8 cellular contexts compared by ENCODE assay signal in the genomic region with DNA sequence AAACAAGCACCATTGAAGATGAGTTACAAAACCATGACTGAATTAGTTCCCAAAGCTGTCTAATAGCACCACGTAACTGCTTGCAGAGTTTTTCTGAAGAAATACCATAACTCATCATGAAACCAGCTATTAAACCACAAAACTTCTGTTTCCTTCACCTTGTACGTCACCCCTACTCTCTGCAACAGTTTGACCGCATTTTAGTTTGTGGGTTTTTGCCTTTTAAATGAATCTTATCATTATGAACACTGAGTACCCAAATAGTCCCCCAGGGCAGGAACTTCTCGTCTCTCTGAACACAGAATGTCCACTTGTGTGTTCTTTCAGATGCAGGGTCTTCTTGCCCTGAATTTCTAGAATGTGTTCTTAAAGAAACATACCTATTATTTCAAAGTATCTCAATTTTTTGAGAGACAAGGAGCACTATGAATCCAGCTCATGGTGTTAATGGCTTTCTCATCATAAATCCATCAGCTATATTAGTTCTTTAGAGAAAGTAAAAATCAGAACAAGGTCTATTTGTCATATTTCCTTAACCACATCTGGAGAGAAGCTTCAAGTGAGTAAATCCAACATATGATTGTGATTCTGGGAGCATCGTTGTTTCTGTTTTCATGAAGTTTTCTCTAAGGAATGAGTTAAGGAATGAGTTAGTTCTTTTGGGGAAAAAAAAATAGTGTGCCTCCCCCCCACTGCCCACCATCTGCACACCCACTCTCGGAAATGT.
A peak's percentile ranks its signal among the peaks of the same experiment; 100 is the strongest.
DNase-seq lines count a peak whose midpoint lies in the region; ATAC-seq and TF ChIP-seq lines count a peak whose summit lies in the region.

No MANE protein-coding gene starts in this region.

- H4K20me1 ChIP-seq in IMR-90 (ENCODE audit: insufficient read depth, low read length) = no peaks in the 10 kb centered on the region

- no peak for TF ChIP-seq EP300 in ovary (IDR thresholded peaks at IDR 0.05)

- peaks cover 69% of the 10 kb centered on the region for H3K4me1 Mint-ChIP-seq in stimulated activated memory B cell treated with anti-CD40 and anti-IgM and Interleukin-4, amounts not matched to agents 10 μg/mL and 1 μg/mL and 100 μg/mL, for 72 hours

- H4K8ac ChIP-seq in IMR-90 (ENCODE audit: low read depth in 2 of 2, low read length in 2 of 2) = peak overlapping the region in 1 of 2 experiments; percentile 2; a peak in 1 of 4 replicates

- no peak overlapping the region for H4K91ac ChIP-seq in IMR-90 (ENCODE audit: insufficient read depth, low read depth, low read length)

- no peak overlapping the region for H3K14ac ChIP-seq in IMR-90 (replicated peaks; ENCODE audit: low read depth, low read length)

- POLR2A ChIA-PET in GM10248 (lab: Yijun Ruan, JAX) = interaction anchor here (0.9 kb wide), 1 partner anchor 41 kb away, joined by 3 read pairs; no protein-coding TSS in a partner anchor
- POLR2A ChIA-PET in IMR-90 (lab: Charles Lee; ENCODE audit: unreplicated experiment) = no interaction called here
- POLR2A ChIA-PET in HEK293T (lab: Yijun Ruan, JAX) = no interaction called here

- H4K5ac ChIP-seq in IMR-90 (ENCODE audit: low read depth, low read length) = no peak overlapping the region

- DNase-seq in GM10248 (ENCODE audit: extremely low spot score) (peak; percentile 82), IMR-90 (peak; percentile 81), astrocyte of the cerebellum (ENCODE audit: low read depth) (peak; percentile 66), DMS 273 treated with DMSO at 0.1 percent for 48 hours (lab: John Stamatoyannopoulos, UW) (no peak), HEK293T (ENCODE audit: extremely low spot score) (no peak), ovary (no peak)

- no peaks in the 10 kb centered on the region for H3K79me1 ChIP-seq in IMR-90 (ENCODE audit: low read depth in 1 of 2, low read length in 2 of 2)

- peak overlapping the region; percentile 19; the same call in 1 of the 2 replicates for H2BK120ac ChIP-seq in IMR-90 (ENCODE audit: low read depth, low read length)

- no peaks in the 10 kb centered on the region for H3K9me1 ChIP-seq in IMR-90 (ENCODE audit: insufficient read depth, low read length)

- H3K4me3 Mint-ChIP-seq in stimulated activated memory B cell treated with anti-CD40 and anti-IgM and Interleukin-4, amounts not matched to agents 10 μg/mL and 1 μg/mL and 100 μg/mL, for 72 hours = peak overlapping the region; percentile 50

- H2AFZ ChIP-seq in IMR-90 (replicated peaks; ENCODE audit: low read length, poor library complexity) = no peak overlapping the region

- ATAC-seq in GM21447 (IDR thresholded peaks at IDR 0.05; ENCODE audit: unreplicated experiment) = peak; percentile 63
- no peak for ATAC-seq in IMR-90 (ENCODE audit: low read depth)
- peak; percentile 86 for ATAC-seq in stimulated activated memory B cell treated with anti-CD40 and anti-IgM and Interleukin-4, amounts not matched to agents 10 μg/mL and 1 μg/mL and 100 μg/mL, for 72 hours

- no peak for TF ChIP-seq CTCF in GM10248 (IDR thresholded peaks at IDR 0.05; ENCODE audit: control extremely low read depth, extremely low read depth, low read depth, missing control alignments)
- no peak for TF ChIP-seq CTCF in IMR-90 (conservative IDR thresholded peaks at IDR 0.05; ENCODE audit: low read depth, low read length)
- no peak for TF ChIP-seq CTCF in astrocyte of the cerebellum (IDR thresholded peaks at IDR 0.05; ENCODE audit: low read depth, low read length, missing control alignments)
- TF ChIP-seq CTCF in ovary (IDR thresholded peaks at IDR 0.05) = no peak

- H3K4me1 ChIP-seq in IMR-90 (ENCODE audit: control insufficient read depth, insufficient read depth, low read length) (peaks cover 2% of the 10 kb centered on the region; the same call in 1 of the 2 replicates), ovary (ENCODE audit: insufficient read depth) (no peaks in the 10 kb centered on the region)

- H3K27ac Mint-ChIP-seq in stimulated activated memory B cell treated with anti-CD40 and anti-IgM and Interleukin-4, amounts not matched to agents 10 μg/mL and 1 μg/mL and 100 μg/mL, for 72 hours = peak overlapping the region; percentile 96

- 0 out of 2 replicates have a peak overlapping the region, but pooled peaks have one; percentile 48 for H3K4ac ChIP-seq in IMR-90 (ENCODE audit: low read depth, low read length)

- CTCF ChIA-PET in GM10248 (lab: Yijun Ruan, JAX) (interaction anchor here (0.7 to 2.2 kb wide), 7 partner anchors 10 to 276 kb away, joined by 3 to 7 read pairs (median 4); no protein-coding TSS in a partner anchor), IMR-90 (lab: Yijun Ruan, JAX) (no interaction called here), HEK293T (lab: Yijun Ruan, JAX) (no interaction called here)

- no peak for TF ChIP-seq RAD21 in IMR-90 (IDR thresholded peaks at IDR 0.05; ENCODE audit: low read length)

- H3K9me3 ChIP-seq in IMR-90 (ENCODE audit: control insufficient read depth, insufficient read depth, low read length) (peaks cover 9% of the 10 kb centered on the region), ovary (no peaks in the 10 kb centered on the region)

- 67% methylated on average over 1 of the region's 6 CpGs; no CpG with 5 or more reads in 1 of the 2 experiments for WGBS in IMR-90 (ENCODE audit: extremely low coverage in 2 of 2, insufficient read length in 1 of 2), 2 experiments
- WGBS in ovary, 3 donors = 29 to 43% (median 40%) methylated on average over 6 of the region's 6 CpGs

- H3K18ac ChIP-seq in IMR-90 (ENCODE audit: low read depth, low read length) = no peak overlapping the region

- no peak overlapping the region for H3K4me3 ChIP-seq in IMR-90 (ENCODE audit: insufficient read depth, low read depth, low read length)
- no peak overlapping the region for H3K4me3 ChIP-seq in astrocyte of the cerebellum (ENCODE audit: low read depth, low read length)
- H3K4me3 ChIP-seq in ovary = no peak overlapping the region

- peak overlapping the region; percentile 43 for H2BK5ac ChIP-seq in IMR-90 (ENCODE audit: low read depth, low read length, poor library complexity, severe bottlenecking)

- in situ Hi-C loops in IMR-90 (cut with MboI; ENCODE audit: low sequenced_read_pairs) (no loop called here), astrocyte of the cerebellum (cut with HindIII; ENCODE audit: low sequenced_read_pairs) (no loop called here)

- H3K27me3 ChIP-seq in IMR-90 (ENCODE audit: control insufficient read depth, insufficient read depth, low read length) = no peaks in the 10 kb centered on the region
- H3K27me3 ChIP-seq in ovary = no peaks in the 10 kb centered on the region

- intact Hi-C loops in IMR-90 (cut with micrococcal nuclease) = no loop called here
- intact Hi-C loops in ovary (cut with DNase I) = no loop called here

- peaks cover 2% of the 10 kb centered on the region for H3K9me3 Mint-ChIP-seq in stimulated activated memory B cell treated with anti-CD40 and anti-IgM and Interleukin-4, amounts not matched to agents 10 μg/mL and 1 μg/mL and 100 μg/mL, for 72 hours

- H3K23ac ChIP-seq in IMR-90 (ENCODE audit: low read depth, low read length) = 0 out of 2 replicates have a peak overlapping the region, but pooled peaks have one; percentile 46

- H2AK9ac ChIP-seq in IMR-90 (replicated peaks; ENCODE audit: low read depth, low read length, poor library complexity) = no peak overlapping the region

- BruUV-seq in IMR-90 (replicated peaks; lab: Mats Ljungman, UMichigan) = no TSS peak

- H3K27ac ChIP-seq in IMR-90 (ENCODE audit: insufficient read depth, low read length) (no peak overlapping the region), ovary (no peak overlapping the region)

- H3K9ac ChIP-seq in IMR-90 (ENCODE audit: low read depth, low read length) = no peak overlapping the region

- no peak overlapping the region for H3K4me2 ChIP-seq in IMR-90 (ENCODE audit: low read depth, low read length)

- no peak overlapping the region for H2AK5ac ChIP-seq in IMR-90 (ENCODE audit: low read depth, low read length)

- TF ChIP-seq POLR2A in IMR-90 (IDR thresholded peaks at IDR 0.05; ENCODE audit: low read depth, low read length) = no peak
- TF ChIP-seq POLR2A in ovary (IDR thresholded peaks at IDR 0.05) = no peak

- peak overlapping the region; percentile 62; the same call in 1 of the 2 replicates for H2BK20ac ChIP-seq in IMR-90 (ENCODE audit: low read depth, low read length)

- dilution Hi-C loops in IMR-90 (cut with HindIII; ENCODE audit: low sequenced_read_pairs, unreplicated experiment) = no loop called here

- no peak overlapping the region for H3K56ac ChIP-seq in IMR-90 (ENCODE audit: extremely low read depth, insufficient read depth, low read length)

- H3K27me3 Mint-ChIP-seq in stimulated activated memory B cell treated with anti-CD40 and anti-IgM and Interleukin-4, amounts not matched to agents 10 μg/mL and 1 μg/mL and 100 μg/mL, for 72 hours = no peaks in the 10 kb centered on the region

- H3K36me3 Mint-ChIP-seq in stimulated activated memory B cell treated with anti-CD40 and anti-IgM and Interleukin-4, amounts not matched to agents 10 μg/mL and 1 μg/mL and 100 μg/mL, for 72 hours = no peaks in the 10 kb centered on the region

- H3K36me3 ChIP-seq in IMR-90 (ENCODE audit: control insufficient read depth, insufficient read depth, low read length) (no peaks in the 10 kb centered on the region), ovary (no peaks in the 10 kb centered on the region)

- H2BK15ac ChIP-seq in IMR-90 (ENCODE audit: low read depth, low read length) = peak overlapping the region; percentile 65; the same call in 2 of the 3 replicates

TF ChIP-seq in IMR-90, 13 proteins besides CTCF, POLR2A, EP300 and RAD21 (continues in another document):
- TF ChIP-seq RFX5 (IDR thresholded peaks at IDR 0.05; ENCODE audit: low read depth, low read length) (no peak), MXI1 (IDR thresholded peaks at IDR 0.05; ENCODE audit: borderline replicate concordance, low read depth, low read length) (no peak)

TF ChIP-seq in HEK293T, 16 proteins besides CTCF, POLR2A, EP300 and RAD21 (continues in another document):
- TF ChIP-seq SUZ12 (IDR thresholded peaks at IDR 0.05) (no peak), FOXM1 (IDR thresholded peaks at IDR 0.05; ENCODE audit: borderline replicate concordance) (no peak), CTBP1 (IDR thresholded peaks at IDR 0.05; ENCODE audit: borderline replicate concordance) (no peak), NFRKB (IDR thresholded peaks at IDR 0.05) (no peak), ELF4 (IDR thresholded peaks at IDR 0.05) (no peak), BHLHE40 (IDR thresholded peaks at IDR 0.05; ENCODE audit: borderline replicate concordance) (no peak), FOXA1 (IDR thresholded peaks at IDR 0.05) (no peak), ZNF384 (IDR thresholded peaks at IDR 0.05) (no peak), L3MBTL2 (conservative IDR thresholded peaks at IDR 0.05) (no peak), LEF1 (IDR thresholded peaks at IDR 0.05; ENCODE audit: borderline replicate concordance) (no peak), HDGF (IDR thresholded peaks at IDR 0.05; ENCODE audit: borderline replicate concordance) (no peak), SP1 (IDR thresholded peaks at IDR 0.05) (no peak), ARNT (IDR thresholded peaks at IDR 0.05) (no peak)

Comparison
In these comparisons a context has a peak if more than half of its experiments do, and no peak if none do; other contexts are left out.
1. DNase-seq: peak in GM10248 (single experiment), IMR-90 (single experiment) and astrocyte of the cerebellum (single experiment); none in DMS 273 treated with DMSO at 0.1 percent for 48 hours (single experiment), HEK293T (single experiment) and ovary (0 of 5).